Comparison of ENCODE assay signal across 25 cellular contexts in genomic region chr1:193932979-193933378, GRCh38.
"Had no signal": no experiment of that assay in that cellular context is flagged by ENCODE, and none has a peak within 500 bp of the region (broad histone marks: within the 10 kb centered on the region; RNA-seq: fewer than 3 reads in every experiment).

No MANE protein-coding gene starts in this region.

- H3K27ac ChIP-seq: colonic mucosa, epithelial cell of prostate, esophagus squamous epithelium, gastrocnemius medialis, heart right ventricle, left ventricle myocardium inferior, lower lobe of right lung had no signal

- ATAC-seq: effector memory CD8-positive, alpha-beta T cell; esophagus mucosa; gastrocnemius medialis; heart right ventricle; left cardiac atrium; lower lobe of right lung; mucosa of descending colon had no signal

- DNase-seq: cerebellar nuclear complex; colonic mucosa; cortex of kidney; effector CD8-positive, alpha-beta T cell; effector memory CD8-positive, alpha-beta T cell; endodermal cell; erythroblast; esophagus squamous epithelium; foreskin fibroblast; foreskin melanocyte; gastrocnemius medialis; glutamatergic neuron; head of caudate nucleus; heart right ventricle; hippocampal formation; left cardiac atrium; left ventricle myocardium inferior; lower lobe of right lung; mesenchymal stem cell; mucosa of descending colon had no signal

- H3K9me3 ChIP-seq: colonic mucosa, gastrocnemius medialis had no signal

- H3K4me3 ChIP-seq: colonic mucosa, esophagus squamous epithelium, gastrocnemius medialis, heart right ventricle, left ventricle myocardium inferior, lower lobe of right lung, mucosa of descending colon had no signal

- H3K27me3 ChIP-seq: colonic mucosa, esophagus squamous epithelium, gastrocnemius medialis, heart right ventricle had no signal

- H3K36me3 ChIP-seq: colonic mucosa, esophagus squamous epithelium, gastrocnemius medialis, heart right ventricle, left ventricle myocardium inferior, lower lobe of right lung had no signal

- FAIRE-seq: endometrium, islet of Langerhans, keratinocyte had no signal

- H3K4me1 ChIP-seq: colonic mucosa, esophagus squamous epithelium, gastrocnemius medialis, heart right ventricle, left ventricle myocardium inferior, lower lobe of right lung had no signal
